Comparison of ENCODE assay signal across 18 cellular contexts in the genomic region with DNA sequence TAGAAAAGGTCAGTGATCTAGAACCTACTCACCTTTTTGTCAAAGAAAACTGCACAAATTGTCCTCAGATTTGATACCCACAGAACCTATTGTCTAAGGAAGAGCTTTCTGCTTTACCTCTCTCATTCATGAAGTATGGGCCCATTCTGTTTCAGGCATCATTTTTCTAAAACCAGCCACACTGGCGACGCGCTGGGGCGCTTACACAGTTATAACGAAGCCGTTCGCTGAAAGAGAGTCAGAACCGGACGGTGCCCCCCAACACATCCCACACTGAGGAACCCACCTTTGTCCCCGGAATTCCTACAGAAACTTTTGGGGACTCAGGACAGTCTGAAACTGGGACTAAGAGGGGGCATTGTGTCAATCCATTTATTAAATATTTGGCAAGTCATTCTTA.
A peak's percentile ranks its signal among the peaks of the same experiment; 100 is the strongest.
DNase-seq lines count a peak whose midpoint lies in the region; ATAC-seq and TF ChIP-seq lines count a peak whose summit lies in the region.
"Had no signal": no experiment of that assay in that cellular context is flagged by ENCODE, and none has a peak within 500 bp of the region (broad histone marks: within the 10 kb centered on the region; RNA-seq: fewer than 3 reads in every experiment).

No MANE protein-coding gene starts in this region.

- intact Hi-C loops in dorsolateral prefrontal cortex (cut with DNase I) (no loop called here), transverse colon (cut with DNase I; ENCODE audit: low total_unique reads) (no loop called here), sciatic nerve (cut with DNase I) (no loop called here), Right ventricle myocardium superior (cut with DNase I) (no loop called here)

- TF ChIP-seq EP300 in transverse colon (IDR thresholded peaks at IDR 0.05; ENCODE audit: low read depth) = no peak

- H3K9me3 ChIP-seq in transverse colon = no peaks in the 10 kb centered on the region
- H3K9me3 ChIP-seq: HAP-1 had no signal

- H3K4me1 ChIP-seq in transverse colon = peaks cover 0 to 31% (median 26%) of the 10 kb centered on the region in 4 donors
- H3K4me1 ChIP-seq: HAP-1 had no signal

- in situ Hi-C loops in transverse colon (cut with MboI; ENCODE audit: low pct_ligation_motif_present in 1 of 4, low pct_unique_long_range_greater_than_20kb in 1 of 4, low sequenced_read_pairs in 3 of 4) = no loop called here
- in situ Hi-C loops in G401 (cut with HindIII; ENCODE audit: low sequenced_read_pairs) = no loop called here

- TF ChIP-seq CTCF in VCaP (conservative IDR thresholded peaks at IDR 0.05) (no peak), dorsolateral prefrontal cortex (IDR thresholded peaks at IDR 0.05 in 54 of 56, conservative IDR thresholded peaks at IDR 0.05 in 2 of 56; ENCODE audit: low read depth in 1 of 56, partially characterized antibody in 56 of 56) (no peak), transverse colon (IDR thresholded peaks at IDR 0.05) (no peak)

- H3K36me3 ChIP-seq in transverse colon = no peaks in the 10 kb centered on the region
- H3K36me3 ChIP-seq: HAP-1, MG63 had no signal

- 80 to 95% methylated on average over 1 to 10 of the region's 10 CpGs for WGBS in transverse colon (ENCODE audit: low coverage in 1 of 2), 2 donors

- no peak for ATAC-seq in left lobe of liver
- ATAC-seq in sciatic nerve = no peak
- ATAC-seq in Right ventricle myocardium superior (ENCODE audit: poor library complexity) = no peak

- no peaks in the 10 kb centered on the region for H3K27me3 ChIP-seq in dorsolateral prefrontal cortex
- no peaks in the 10 kb centered on the region for H3K27me3 ChIP-seq in transverse colon
- H3K27me3 ChIP-seq: MG63 had no signal

- H3K4me3 ChIP-seq in dorsolateral prefrontal cortex = no peak overlapping the region
- H3K4me3 ChIP-seq in transverse colon = no peak overlapping the region
- H3K4me3 ChIP-seq: GM23248, HAP-1, MG63 had no signal

- H3K27ac ChIP-seq in VCaP (peak overlapping the region; percentile 43; the same call in 1 of the 2 replicates), dorsolateral prefrontal cortex (peak overlapping the region in 31 of 59 donors; percentile 69 to 100 (median 95)), transverse colon (peak overlapping the region; percentile 72 to 86 (median 78))
- H3K27ac ChIP-seq: GM23248 had no signal

- DNase-seq in dorsolateral prefrontal cortex (no peak), left lobe of liver (ENCODE audit: low spot score) (peak; percentile 16), transverse colon (no peak), G401 (ENCODE audit: low spot score) (no peak), sciatic nerve (ENCODE audit: low spot score) (no peak), Right ventricle myocardium superior (no peak)
- DNase-seq: C1 segment of cervical spinal cord, GM23248, Kasumi-1, MG63, NCI-H1048, NCI-H1436, NCI-H1930, NCI-H226, NCI-H524 treated with DMSO at 0.1 percent for 48 hours, SIG-M5 had no signal

- TF ChIP-seq POLR2A in transverse colon (IDR thresholded peaks at IDR 0.05) = no peak

Comparison
In these comparisons a context has a peak if more than half of its experiments do, and no peak if none do; other contexts are left out.
1. H3K27ac ChIP-seq: peak in every context shown above with its lines; median percentile 95 in dorsolateral prefrontal cortex; 78 in transverse colon; 43 in VCaP.